In the genomic region with DNA sequence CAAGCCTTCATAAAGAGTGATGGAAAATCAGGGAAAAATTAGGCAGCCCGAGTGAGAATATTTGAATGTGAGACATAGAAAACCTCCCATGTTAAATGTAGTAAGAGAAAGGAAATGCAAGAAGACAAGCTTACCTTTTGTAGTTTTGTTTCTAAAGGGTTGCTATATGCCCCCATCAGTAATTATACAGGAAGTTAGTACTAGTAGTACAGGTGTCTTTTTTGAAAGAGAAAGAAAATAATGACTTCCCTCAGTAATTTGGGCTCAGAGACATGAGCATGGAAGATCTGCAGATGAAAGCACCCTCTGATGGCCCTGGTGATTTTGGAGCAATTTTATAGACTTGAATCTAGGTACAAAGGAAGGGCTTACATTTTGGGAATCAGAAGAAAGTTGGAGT, we compare ENCODE assay signal across 13 cellular contexts.
DNase-seq lines count a peak whose midpoint lies in the region; ATAC-seq, FAIRE-seq and TF ChIP-seq lines count a peak whose summit lies in the region.
"Had no signal": no experiment of that assay in that cellular context is flagged by ENCODE, and none has a peak within 500 bp of the region (broad histone marks: within the 10 kb centered on the region; RNA-seq: fewer than 3 reads in every experiment).

No MANE protein-coding gene starts in this region.

- no peak for TF ChIP-seq POLR2A in HepG2 (IDR thresholded peaks at IDR 0.05; ENCODE audit: insufficient read depth in 1 of 2, low read depth in 2 of 2, low read length in 2 of 2)

- no peak for TF ChIP-seq EP300 in HepG2 (IDR thresholded peaks at IDR 0.05; ENCODE audit: low read depth in 2 of 2, low read length in 2 of 2)
- TF ChIP-seq EP300 in HepG2 (CRISPR knock-in tag; IDR thresholded peaks at IDR 0.05; ENCODE audit: borderline replicate concordance): no peak

- TF ChIP-seq CTCF in GM13977 (IDR thresholded peaks at IDR 0.05; ENCODE audit: extremely low read depth, insufficient read depth, missing control alignments): no peak
- TF ChIP-seq CTCF in MM.1S (IDR thresholded peaks at IDR 0.05; ENCODE audit: low read length): no peak
- TF ChIP-seq CTCF in HepG2 (CRISPR knock-in tag; IDR thresholded peaks at IDR 0.05): no peak

- no peaks in the 10 kb centered on the region for H3K36me3 ChIP-seq in MM.1S (replicated peaks; ENCODE audit: insufficient read depth, low read length)
- no peaks in the 10 kb centered on the region for H3K36me3 ChIP-seq in HepG2 (replicated peaks in 1 of 2; ENCODE audit: control insufficient read depth in 1 of 2, insufficient read depth in 2 of 2, low read length in 2 of 2)
- H3K36me3 ChIP-seq: BE2C had no signal

- DNase-seq in GM13977 (ENCODE audit: low spot score) (peak; percentile 12), MM.1S (peak; percentile 82), MV-4-11 (lab: John Stamatoyannopoulos, UW) (no peak), substantia nigra (lab: John Stamatoyannopoulos, UW) (no peak), HepG2 (ENCODE audit: low spot score) (no peak)
- DNase-seq in activated T-helper 1 cell treated with anti-CD3 and anti-CD28 coated beads, Interleukin-12 subunit alpha, Interleukin-12 subunit beta, Interleukin-2, Interleukin-4 antibody, amounts not matched to agents 30 ng/mL and 10 ng/mL and 1 ng/mL, durations not matched to agents 14 hours and 24 hours and 36 hours (ENCODE audit: low spot score): no peak
- DNase-seq: activated gamma-delta T cell, BE2C, NCI-H1105 treated with DMSO at 0.1 percent for 48 hours had no signal

- ATAC-seq in GM19455 (IDR thresholded peaks at IDR 0.05; ENCODE audit: unreplicated experiment) (peak; percentile 88), HG02943 (IDR thresholded peaks at IDR 0.05; ENCODE audit: low read depth, unreplicated experiment) (peak; percentile 74), HepG2 (no peak)

- no peaks in the 10 kb centered on the region for H3K9me3 Mint-ChIP-seq in activated T-helper 1 cell treated with anti-CD3 and anti-CD28 coated beads, Interleukin-12 subunit alpha, Interleukin-12 subunit beta, Interleukin-2, Interleukin-4 antibody, amounts not matched to agents 30 ng/mL and 10 ng/mL and 1 ng/mL, durations not matched to agents 14 hours and 24 hours and 36 hours

- H3K4me1 Mint-ChIP-seq in activated T-helper 1 cell treated with anti-CD3 and anti-CD28 coated beads, Interleukin-12 subunit alpha, Interleukin-12 subunit beta, Interleukin-2, Interleukin-4 antibody, amounts not matched to agents 30 ng/mL and 10 ng/mL and 1 ng/mL, durations not matched to agents 14 hours and 24 hours and 36 hours (ENCODE audit: low read depth): peaks cover 6% of the 10 kb centered on the region

- FAIRE-seq in HepG2 (lab: Jason Lieb, UNC): no peak

- no peak overlapping the region for H3K27ac Mint-ChIP-seq in activated T-helper 1 cell treated with anti-CD3 and anti-CD28 coated beads, Interleukin-12 subunit alpha, Interleukin-12 subunit beta, Interleukin-2, Interleukin-4 antibody, amounts not matched to agents 30 ng/mL and 10 ng/mL and 1 ng/mL, durations not matched to agents 14 hours and 24 hours and 36 hours
- H3K27ac Mint-ChIP-seq: dendritic cell treated with granulocyte-macrophage colony-stimulating factor and Interleukin-4, amounts not matched to agents 40 ng/mL and 50 ng/mL, for 4 days; progenitor cell of endocrine pancreas had no signal

- H3K4me3 ChIP-seq in MM.1S (ENCODE audit: low read length) (peak overlapping the region; percentile 11; the same call in 1 of the 2 replicates), HepG2 (replicated peaks in 1 of 3; ENCODE audit: insufficient read depth in 1 of 3, low read depth in 2 of 3, low read length in 3 of 3) (no peak overlapping the region)

- CTCF ChIA-PET in HepG2 (lab: Yijun Ruan, JAX; ENCODE audit: low intra/inter-chr PET ratio, low total read pairs): no interaction called here

- H3K4me3 Mint-ChIP-seq in activated T-helper 1 cell treated with anti-CD3 and anti-CD28 coated beads, Interleukin-12 subunit alpha, Interleukin-12 subunit beta, Interleukin-2, Interleukin-4 antibody, amounts not matched to agents 30 ng/mL and 10 ng/mL and 1 ng/mL, durations not matched to agents 14 hours and 24 hours and 36 hours: no peak overlapping the region
- H3K4me3 Mint-ChIP-seq: dendritic cell treated with granulocyte-macrophage colony-stimulating factor and Interleukin-4, amounts not matched to agents 40 ng/mL and 50 ng/mL, for 4 days had no signal

- in situ Hi-C loops in GM13977 (cut with MboI; ENCODE audit: low pct_unique_long_range_greater_than_20kb, low sequenced_read_pairs, unreplicated experiment) (no loop called here), HepG2 (cut with HindIII; ENCODE audit: extremely low pct_ligation_motif_present, low pct_unique_long_range_greater_than_20kb) (no loop called here)

- POLR2A ChIA-PET in HepG2 (lab: Yijun Ruan, JAX): no interaction called here

- H3K27me3 Mint-ChIP-seq in activated T-helper 1 cell treated with anti-CD3 and anti-CD28 coated beads, Interleukin-12 subunit alpha, Interleukin-12 subunit beta, Interleukin-2, Interleukin-4 antibody, amounts not matched to agents 30 ng/mL and 10 ng/mL and 1 ng/mL, durations not matched to agents 14 hours and 24 hours and 36 hours (ENCODE audit: insufficient read depth): peaks cover 2% of the 10 kb centered on the region
- H3K27me3 Mint-ChIP-seq: dendritic cell treated with granulocyte-macrophage colony-stimulating factor and Interleukin-4, amounts not matched to agents 40 ng/mL and 50 ng/mL, for 4 days; progenitor cell of endocrine pancreas had no signal

- H3K36me3 Mint-ChIP-seq in activated T-helper 1 cell treated with anti-CD3 and anti-CD28 coated beads, Interleukin-12 subunit alpha, Interleukin-12 subunit beta, Interleukin-2, Interleukin-4 antibody, amounts not matched to agents 30 ng/mL and 10 ng/mL and 1 ng/mL, durations not matched to agents 14 hours and 24 hours and 36 hours (ENCODE audit: low read depth): peaks cover 20% of the 10 kb centered on the region

- no TSS peak for BruUV-seq in HepG2 (replicated peaks; lab: Mats Ljungman, UMichigan)

- H3K9ac ChIP-seq in MM.1S (ENCODE audit: low read length) (peak overlapping the region; percentile 28; the same call in 1 of the 2 replicates), HepG2 (ENCODE audit: insufficient read depth, low read depth, low read length) (no peak overlapping the region)

- H4K20me1 ChIP-seq in MM.1S (ENCODE audit: insufficient read depth, low read length) (no peaks in the 10 kb centered on the region), HepG2 (ENCODE audit: insufficient read depth, low read length) (no peaks in the 10 kb centered on the region)

- peaks cover 7% of the 10 kb centered on the region for H3F3A ChIP-seq in MM.1S (ENCODE audit: insufficient read depth, low read length)

- H3K4me1 ChIP-seq in MM.1S (ENCODE audit: low read length) (peaks cover 21% of the 10 kb centered on the region), HepG2 (ENCODE audit: insufficient read depth, low read length) (no peaks in the 10 kb centered on the region)
- H3K4me1 ChIP-seq: BE2C had no signal

- H2AFZ ChIP-seq in MM.1S (ENCODE audit: low read length): peak overlapping the region; percentile 34; the same call in 1 of the 2 replicates
- H2AFZ ChIP-seq in HepG2 (ENCODE audit: low read length): no peak overlapping the region

- 0 out of 2 replicates have a peak, but pooled peaks cover 17% of the 10 kb centered on the region for H3K79me2 ChIP-seq in MM.1S (ENCODE audit: low read length)
- H3K79me2 ChIP-seq in HepG2 (ENCODE audit: insufficient read depth, low read length): no peaks in the 10 kb centered on the region

- H3K27me3 ChIP-seq in MM.1S (replicated peaks; ENCODE audit: insufficient read depth, low read length): no peaks in the 10 kb centered on the region
- H3K27me3 ChIP-seq in HepG2 (ENCODE audit: control insufficient read depth in 1 of 2, insufficient read depth in 2 of 2, low read length in 2 of 2): no peaks in the 10 kb centered on the region
- H3K27me3 ChIP-seq: BE2C had no signal

- H3K9me3 ChIP-seq in MM.1S (replicated peaks; ENCODE audit: insufficient read depth, low read length) (no peaks in the 10 kb centered on the region; the same call in 1 of the 2 replicates), HepG2 (ENCODE audit: low read length) (no peaks in the 10 kb centered on the region)
- H3K9me3 ChIP-seq: BE2C had no signal

- intact Hi-C loops in activated T-helper 1 cell treated with anti-CD3 and anti-CD28 coated beads, Interleukin-12 subunit alpha, Interleukin-12 subunit beta, Interleukin-2, Interleukin-4 antibody, amounts not matched to agents 30 ng/mL and 10 ng/mL and 1 ng/mL, durations not matched to agents 14 hours and 24 hours and 36 hours (cut with micrococcal nuclease): no loop called here
- intact Hi-C loops in HepG2 (cut with micrococcal nuclease; ENCODE audit: unreplicated experiment): no loop called here

- no peak for TF ChIP-seq RAD21 in HepG2 (CRISPR knock-in tag; IDR thresholded peaks at IDR 0.05)

- no peaks in the 10 kb centered on the region for H3K9me2 ChIP-seq in MM.1S (replicated peaks; ENCODE audit: insufficient read depth, low read length)

- H3K27ac ChIP-seq in MM.1S (ENCODE audit: low read length) (peak overlapping the region; percentile 87), substantia nigra (ENCODE audit: low read depth, low read length, poor library complexity, severe bottlenecking) (no peak overlapping the region), HepG2 (ENCODE audit: extremely low read length, insufficient read depth, low read length) (no peak overlapping the region)

- H3K4me2 ChIP-seq in MM.1S (ENCODE audit: low read depth, low read length): peak overlapping the region; percentile 56
- no peak overlapping the region for H3K4me2 ChIP-seq in HepG2 (ENCODE audit: low read depth, low read length)

- WGBS in HepG2 (ENCODE audit: low lambda C conversion rate): 42% methylated on average over 1 of the region's 1 CpG

TF ChIP-seq in HepG2, 621 proteins besides CTCF, POLR2A, EP300 and RAD21 (continues in another document):
- no peak for TF ChIP-seq REXO4 (CRISPR knock-in tag; IDR thresholded peaks at IDR 0.05; ENCODE audit: borderline replicate concordance)
- no peak for TF ChIP-seq TP53 (CRISPR knock-in tag; conservative IDR thresholded peaks at IDR 0.05)
- TF ChIP-seq, protein P1, sequence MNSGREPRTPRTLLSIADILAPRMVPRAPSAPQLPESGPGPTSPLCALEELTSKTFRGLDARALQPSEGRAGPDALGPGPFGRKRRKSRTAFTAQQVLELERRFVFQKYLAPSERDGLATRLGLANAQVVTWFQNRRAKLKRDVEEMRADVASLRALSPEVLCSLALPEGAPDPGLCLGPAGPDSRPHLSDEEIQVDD (CRISPR knock-in tag; IDR thresholded peaks at IDR 0.05; ENCODE audit: borderline replicate concordance): no peak
- TF ChIP-seq ZNF891 (CRISPR knock-in tag; IDR thresholded peaks at IDR 0.05): no peak
- TF ChIP-seq ZNF781 (CRISPR knock-in tag; IDR thresholded peaks at IDR 0.05; ENCODE audit: borderline replicate concordance, not compliant biosample characterization): no peak
- no peak for TF ChIP-seq STAT5B (CRISPR knock-in tag; IDR thresholded peaks at IDR 0.05)
- TF ChIP-seq MIER2 (CRISPR knock-in tag; IDR thresholded peaks at IDR 0.05): no peak
- TF ChIP-seq SRY (CRISPR knock-in tag; IDR thresholded peaks at IDR 0.05): no peak

Comparison
In these comparisons a context has a peak if more than half of its experiments do, and no peak if none do; other contexts are left out.
1. DNase-seq: peak in GM13977 (single experiment) and MM.1S (single experiment); none in MV-4-11 (single experiment), activated T-helper 1 cell treated with anti-CD3 and anti-CD28 coated beads, Interleukin-12 subunit alpha, Interleukin-12 subunit beta, Interleukin-2, Interleukin-4 antibody, amounts not matched to agents 30 ng/mL and 10 ng/mL and 1 ng/mL, durations not matched to agents 14 hours and 24 hours and 36 hours (single experiment), substantia nigra (0 of 49) and HepG2 (single experiment).